Comparison of ENCODE assay signal across 12 cellular contexts in the genomic region with DNA sequence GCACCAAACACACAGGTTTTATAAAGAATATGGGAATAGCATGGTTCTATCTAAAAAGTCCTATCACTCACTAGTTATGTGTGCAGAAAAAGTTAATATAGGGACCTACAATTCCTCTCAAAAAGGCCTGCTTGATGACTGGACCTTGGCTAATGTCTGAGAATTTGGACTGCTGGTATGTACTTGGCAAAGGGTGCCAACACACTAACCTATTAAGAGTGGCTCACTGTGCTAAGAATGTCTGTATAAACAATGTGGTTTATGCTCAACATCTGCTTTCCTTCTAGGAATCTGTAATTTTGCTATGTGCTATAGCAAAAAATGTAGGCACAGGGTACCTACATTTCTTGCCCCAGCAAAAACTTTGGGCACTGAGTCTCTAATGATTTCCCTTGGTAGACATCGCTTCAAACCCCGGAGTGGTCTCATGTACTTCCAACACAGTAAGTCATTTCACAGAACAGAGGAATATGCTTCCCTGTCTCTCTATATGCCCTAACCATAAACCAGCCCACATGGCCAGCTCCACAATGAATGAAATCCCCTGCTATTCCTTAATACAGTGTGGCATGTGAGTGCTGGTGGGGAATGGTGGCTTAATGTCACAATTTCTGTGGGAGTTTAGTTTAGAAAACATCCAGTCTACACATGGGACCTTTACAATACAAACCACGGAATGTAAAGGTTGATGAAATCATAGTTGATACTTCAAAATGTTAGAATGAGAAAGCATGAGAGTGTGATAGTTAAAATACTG.
DNase-seq lines count a peak whose midpoint lies in the region; TF ChIP-seq lines count a peak whose summit lies in the region.
"Had no signal": no experiment of that assay in that cellular context is flagged by ENCODE, and none has a peak within 500 bp of the region (broad histone marks: within the 10 kb centered on the region; RNA-seq: fewer than 3 reads in every experiment).

No MANE protein-coding gene starts in this region.

- H3K36me3 ChIP-seq in colonic mucosa: no peaks in the 10 kb centered on the region
- H3K36me3 ChIP-seq: neural progenitor cell had no signal

- H3K27me3 ChIP-seq in colonic mucosa: no peaks in the 10 kb centered on the region
- H3K27me3 ChIP-seq: neural progenitor cell had no signal

- H3K4me1 ChIP-seq in colonic mucosa: no peaks in the 10 kb centered on the region
- H3K4me1 ChIP-seq: neural progenitor cell had no signal

- H3K4me3 ChIP-seq in retinal pigment epithelial cell (ENCODE audit: low read length): no peak overlapping the region
- H3K4me3 ChIP-seq in colonic mucosa: no peak overlapping the region
- H3K4me3 ChIP-seq: neural progenitor cell had no signal

- DNase-seq in ELR (ENCODE audit: low read depth) (peak; percentile 96), RPMI7951 (ENCODE audit: low read depth) (peak; percentile 93), epithelial cell of prostate (ENCODE audit: low read depth, low spot score) (peak; percentile 72), retinal pigment epithelial cell (ENCODE audit: low read depth) (peak; percentile 87), colonic mucosa (no peak), GM13977 (ENCODE audit: low spot score) (no peak), superior temporal gyrus (ENCODE audit: extremely low spot score) (no peak), NCI-H1105 treated with DMSO at 0.1 percent for 48 hours (lab: John Stamatoyannopoulos, UW) (no peak)
- DNase-seq: MV-4-11; stimulated activated CD4-positive, alpha-beta T cell treated with anti-CD3 and anti-CD28 coated beads, Interleukin-4, amount 100 ng/mL, for 4 hours; T-helper 17 cell had no signal

- no peak overlapping the region for H3K9ac ChIP-seq in colonic mucosa (ENCODE audit: low read depth in 2 of 2, low read length in 2 of 2)
- H3K9ac ChIP-seq: neural progenitor cell had no signal

- peak overlapping the region; percentile 81 for H3K27ac ChIP-seq in epithelial cell of prostate
- H3K27ac ChIP-seq in colonic mucosa: no peak overlapping the region
- H3K27ac ChIP-seq: neural progenitor cell had no signal

- TF ChIP-seq CTCF in retinal pigment epithelial cell (conservative IDR thresholded peaks at IDR 0.05; ENCODE audit: low read depth, low read length) (no peak), colonic mucosa (IDR thresholded peaks at IDR 0.05) (no peak), GM13977 (IDR thresholded peaks at IDR 0.05; ENCODE audit: extremely low read depth, insufficient read depth, missing control alignments) (no peak)

- no peaks in the 10 kb centered on the region for H3K9me3 ChIP-seq in colonic mucosa

- in situ Hi-C loops in GM13977 (cut with MboI; ENCODE audit: low pct_unique_long_range_greater_than_20kb, low sequenced_read_pairs, unreplicated experiment): no loop called here

- intact Hi-C loops in colonic mucosa (cut with DNase I): no loop called here

Comparison
In these comparisons a context has a peak if more than half of its experiments do, and no peak if none do; other contexts are left out.
1. DNase-seq: peak in ELR (single experiment), RPMI7951 (single experiment), epithelial cell of prostate (single experiment) and retinal pigment epithelial cell (single experiment); none in colonic mucosa (single experiment), GM13977 (single experiment), superior temporal gyrus (single experiment) and NCI-H1105 treated with DMSO at 0.1 percent for 48 hours (single experiment).